In genomic region chr7:116171094-116171493, GRCh38 we compare ENCODE assay signal across 13 cellular contexts. TPM values are rescaled to one million over a fixed set of nuclear protein-coding genes. Genes with fewer than 3 reads are reported as not detected.
DNase-seq lines count a peak whose midpoint lies in the region; ATAC-seq and TF ChIP-seq lines count a peak whose summit lies in the region.
"Had no signal": no experiment of that assay in that cellular context is flagged by ENCODE, and none has a peak within 500 bp of the region (broad histone marks: within the 10 kb centered on the region; RNA-seq: fewer than 3 reads in every experiment).

No MANE protein-coding gene starts in this region.

- intact Hi-C loops in IMR-90 (cut with micrococcal nuclease): loop anchor here (5.0 kb wide), 1 partner anchor 501 kb away; the partner anchor contains the start of gene MET

- H3K4me1 ChIP-seq in IMR-90 (ENCODE audit: control insufficient read depth, insufficient read depth, low read length) (peaks cover 12% of the 10 kb centered on the region), osteoblast (ENCODE audit: insufficient read depth, low read length) (peaks cover 24% of the 10 kb centered on the region), SK-N-SH (ENCODE audit: control insufficient read depth in 1 of 2, insufficient read depth in 2 of 2, low read depth in 1 of 2, low read length in 1 of 2) (no peaks in the 10 kb centered on the region)
- H3K4me1 ChIP-seq: BLaER1 had no signal

- H3K9ac ChIP-seq in IMR-90 (ENCODE audit: low read depth, low read length) (no peak overlapping the region), SK-N-SH (no peak overlapping the region)
- H3K9ac ChIP-seq: BLaER1 had no signal

- H3K56ac ChIP-seq in IMR-90 (ENCODE audit: extremely low read depth, insufficient read depth, low read length): no peak overlapping the region

- H3K79me1 ChIP-seq in IMR-90 (ENCODE audit: low read depth in 1 of 2, low read length in 2 of 2): no peaks in the 10 kb centered on the region; a peak in 1 of 4 replicates

- BruUV-seq in IMR-90 (replicated peaks; lab: Mats Ljungman, UMichigan): no TSS peak

- ATAC-seq in IMR-90 (ENCODE audit: low read depth): no peak
- ATAC-seq: A549 had no signal

- H3K9me2 ChIP-seq in SK-N-SH: no peaks in the 10 kb centered on the region

- no peak for TF ChIP-seq POLR2A in IMR-90 (IDR thresholded peaks at IDR 0.05; ENCODE audit: low read depth, low read length)

- H3K4me3 ChIP-seq in IMR-90 (ENCODE audit: insufficient read depth, low read depth, low read length): no peak overlapping the region
- no peak overlapping the region for H3K4me3 ChIP-seq in osteoblast (ENCODE audit: insufficient read depth, low read length)
- no peak overlapping the region for H3K4me3 ChIP-seq in SK-N-SH (ENCODE audit: low read depth in 2 of 2, low read length in 1 of 2)
- H3K4me3 ChIP-seq: A549, BLaER1 had no signal

- H4K8ac ChIP-seq in IMR-90 (ENCODE audit: low read depth in 2 of 2, low read length in 2 of 2): peak overlapping the region in 1 of 2 experiments; percentile 61; a peak in 2 of 4 replicates

- H3K9me1 ChIP-seq in IMR-90 (ENCODE audit: insufficient read depth, low read length): peaks cover 6% of the 10 kb centered on the region; the same call in 1 of the 2 replicates

- peak overlapping the region; percentile 62 for H2BK120ac ChIP-seq in IMR-90 (ENCODE audit: low read depth, low read length)

- H3K4me2 ChIP-seq in IMR-90 (ENCODE audit: low read depth, low read length): no peak overlapping the region
- H3K4me2 ChIP-seq in osteoblast (ENCODE audit: insufficient read depth, low read length): no peak overlapping the region
- H3K4me2 ChIP-seq in SK-N-SH: no peak overlapping the region
- H3K4me2 ChIP-seq: A549, BLaER1 had no signal

- DNase-seq in COLO829 (ENCODE audit: low spot score): peak; percentile 69
- no peak for DNase-seq in IMR-90
- DNase-seq in amniotic epithelial cell (ENCODE audit: low read depth): peak; percentile 49
- DNase-seq in osteoblast (ENCODE audit: insufficient read length, low spot score, missing footprints): no peak
- DNase-seq in NCI-H187 (lab: John Stamatoyannopoulos, UW): no peak
- no peak for DNase-seq in NCI-H2029 treated with DMSO at 0.1 percent for 48 hours (lab: John Stamatoyannopoulos, UW)
- DNase-seq in SK-N-SH: no peak
- DNase-seq: CD8-positive, alpha-beta memory T cell; DMS53; HCEC 1CT; HFFc6 had no signal

- H2BK20ac ChIP-seq in IMR-90 (ENCODE audit: low read depth, low read length): peak overlapping the region; percentile 85

- in situ Hi-C loops in IMR-90 (cut with MboI; ENCODE audit: low sequenced_read_pairs): loop anchor here (10.0 kb wide), 3 partner anchors 354 to 644 kb away; partner anchors contain the start of gene CAV1

- H3K27me3 ChIP-seq in IMR-90 (ENCODE audit: control insufficient read depth, insufficient read depth, low read length): no peaks in the 10 kb centered on the region
- no peaks in the 10 kb centered on the region for H3K27me3 ChIP-seq in osteoblast (ENCODE audit: insufficient read depth, low read length)
- peaks cover 38% of the 10 kb centered on the region for H3K27me3 ChIP-seq in SK-N-SH (ENCODE audit: insufficient read depth)
- H3K27me3 ChIP-seq: BLaER1 had no signal

- H3K36me3 ChIP-seq in IMR-90 (ENCODE audit: control insufficient read depth, insufficient read depth, low read length): no peaks in the 10 kb centered on the region
- H3K36me3 ChIP-seq in osteoblast (ENCODE audit: insufficient read depth, low read length): no peaks in the 10 kb centered on the region
- no peaks in the 10 kb centered on the region for H3K36me3 ChIP-seq in SK-N-SH (replicated peaks in 1 of 2; ENCODE audit: control insufficient read depth in 1 of 2, insufficient read depth in 2 of 2, low read length in 1 of 2)
- H3K36me3 ChIP-seq: BLaER1 had no signal

- H3K27ac ChIP-seq in IMR-90 (ENCODE audit: insufficient read depth, low read length): no peak overlapping the region
- no peak overlapping the region for H3K27ac ChIP-seq in osteoblast (ENCODE audit: low read depth, low read length)
- no peak overlapping the region for H3K27ac ChIP-seq in SK-N-SH (ENCODE audit: low read depth in 2 of 2, low read length in 1 of 2)
- H3K27ac ChIP-seq: BLaER1 had no signal

- H3F3A ChIP-seq in SK-N-SH (replicated peaks; ENCODE audit: insufficient read depth): no peaks in the 10 kb centered on the region

- H4K91ac ChIP-seq in IMR-90 (ENCODE audit: insufficient read depth, low read depth, low read length): peak overlapping the region; percentile 61

- no peak overlapping the region for H2AK9ac ChIP-seq in IMR-90 (replicated peaks; ENCODE audit: low read depth, low read length, poor library complexity)

- peak overlapping the region; percentile 22; the same call in 1 of the 2 replicates for H2AK5ac ChIP-seq in IMR-90 (ENCODE audit: low read depth, low read length)

- H2AFZ ChIP-seq in IMR-90 (replicated peaks; ENCODE audit: low read length, poor library complexity) (no peak overlapping the region), osteoblast (ENCODE audit: low read length) (peak overlapping the region; percentile 17), SK-N-SH (ENCODE audit: low read depth) (no peak overlapping the region)

- no peak for TF ChIP-seq CTCF in IMR-90 (conservative IDR thresholded peaks at IDR 0.05; ENCODE audit: low read depth, low read length)
- no peak for TF ChIP-seq CTCF in osteoblast (IDR thresholded peaks at IDR 0.05; ENCODE audit: extremely low read depth, low read depth, low read length)
- TF ChIP-seq CTCF in SK-N-SH (IDR thresholded peaks at IDR 0.05): no peak

- H2BK5ac ChIP-seq in IMR-90 (ENCODE audit: low read depth, low read length, poor library complexity, severe bottlenecking): no peak overlapping the region

- H3K79me2 ChIP-seq in osteoblast (ENCODE audit: insufficient read depth, low read length) (no peaks in the 10 kb centered on the region), SK-N-SH (ENCODE audit: insufficient read depth) (no peaks in the 10 kb centered on the region)

- TF ChIP-seq RAD21 in IMR-90 (IDR thresholded peaks at IDR 0.05; ENCODE audit: low read length): no peak
- TF ChIP-seq RAD21 in SK-N-SH (IDR thresholded peaks at IDR 0.05; ENCODE audit: low read length): no peak

- peak overlapping the region; percentile 65 for H3K4ac ChIP-seq in IMR-90 (ENCODE audit: low read depth, low read length)

- CTCF ChIA-PET in IMR-90 (lab: Yijun Ruan, JAX): interaction anchor here (0.8 to 1.6 kb wide), 3 partner anchors 32 to 88 kb away, joined by 3 to 4 read pairs (median 4); no protein-coding TSS in a partner anchor
- CTCF ChIA-PET in SK-N-SH (lab: Yijun Ruan, JAX): interaction anchor here (0.6 to 5.8 kb wide), 15 partner anchors 8 to 427 kb away, joined by 3 to 95 read pairs (median 5); no protein-coding TSS in a partner anchor

- peak overlapping the region; percentile 8; the same call in 1 of the 2 replicates for H3K23ac ChIP-seq in IMR-90 (ENCODE audit: low read depth, low read length)

- WGBS in IMR-90 (ENCODE audit: extremely low coverage in 2 of 2, insufficient read length in 1 of 2), 2 experiments: no CpG with 5 or more reads among the region's 2 CpGs
- WGBS in SK-N-SH (ENCODE audit: low lambda C conversion rate): 7% methylated on average over 2 of the region's 2 CpGs

- no peaks in the 10 kb centered on the region for H4K20me1 ChIP-seq in IMR-90 (ENCODE audit: insufficient read depth, low read length)
- no peaks in the 10 kb centered on the region for H4K20me1 ChIP-seq in osteoblast (ENCODE audit: insufficient read depth, low read length)
- no peaks in the 10 kb centered on the region for H4K20me1 ChIP-seq in SK-N-SH (ENCODE audit: insufficient read depth)
- H4K20me1 ChIP-seq: BLaER1 had no signal

- dilution Hi-C loops in IMR-90 (cut with HindIII; ENCODE audit: low sequenced_read_pairs, unreplicated experiment): no loop called here

- peak overlapping the region; percentile 5; the same call in 1 of the 2 replicates for H3K14ac ChIP-seq in IMR-90 (replicated peaks; ENCODE audit: low read depth, low read length)

- TF ChIP-seq EP300 in SK-N-SH (IDR thresholded peaks at IDR 0.05; ENCODE audit: borderline replicate concordance in 1 of 2, low read depth in 1 of 2, low read length in 1 of 2): no peak

- POLR2A ChIA-PET in IMR-90 (lab: Charles Lee; ENCODE audit: unreplicated experiment) (no interaction called here), SK-N-SH (lab: Yijun Ruan, JAX) (no interaction called here)

- H2BK15ac ChIP-seq in IMR-90 (ENCODE audit: low read depth, low read length): peak overlapping the region; percentile 87; the same call in 2 of the 3 replicates

- H4K5ac ChIP-seq in IMR-90 (ENCODE audit: low read depth, low read length): peak overlapping the region; percentile 48; the same call in 1 of the 2 replicates

- H3K18ac ChIP-seq in IMR-90 (ENCODE audit: low read depth, low read length): peak overlapping the region; percentile 83

- H3K9me3 ChIP-seq in IMR-90 (ENCODE audit: control insufficient read depth, insufficient read depth, low read length): no peaks in the 10 kb centered on the region
- H3K9me3 ChIP-seq in osteoblast (ENCODE audit: low read depth, low read length): no peaks in the 10 kb centered on the region
- H3K9me3 ChIP-seq in SK-N-SH: no peaks in the 10 kb centered on the region
- H3K9me3 ChIP-seq: A549 had no signal

TF ChIP-seq in SK-N-SH, 30 proteins besides CTCF, POLR2A, EP300 and RAD21:
- no peak for TF ChIP-seq NRF1 (IDR thresholded peaks at IDR 0.05; ENCODE audit: low read depth, low read length)
- TF ChIP-seq SMC3 (IDR thresholded peaks at IDR 0.05; ENCODE audit: low read depth, low read length): no peak
- no peak for TF ChIP-seq USF2 (IDR thresholded peaks at IDR 0.05; ENCODE audit: borderline replicate concordance, low read depth, low read length)
- no peak for TF ChIP-seq FOSL2 (IDR thresholded peaks at IDR 0.05; ENCODE audit: borderline replicate concordance, low read depth)
TF ChIP-seq in SK-N-SH: peak in this region for 0.

RNA-seq across cellular contexts. Expression of gene TES, which starts 39.2 kb away (rescaled TPM):
- 83.3 and 91.9 TPM in 2 replicates for total RNA-seq in IMR-90 (2012; rRNA removed)
- 49.7 and 54.0 TPM in 2 replicates for polyA plus RNA-seq in IMR-90 (2012; rRNA removed)
- polyA plus RNA-seq in IMR-90 (2012; cell fraction: cytosol; rRNA removed): 20.3 and 32.9 TPM in 2 replicates
- polyA plus RNA-seq in IMR-90 (2012; cell fraction: nucleus; rRNA removed; ENCODE audit: low replicate concordance): 17.8 and 73.1 TPM in 2 replicates
- 99.2 and 124 TPM in 2 replicates for total RNA-seq in osteoblast
- 9.5 and 15.6 TPM in 2 replicates for polyA plus RNA-seq in SK-N-SH (2012; rRNA removed)
- 12.5 and 13.4 TPM in 2 replicates for polyA plus RNA-seq in SK-N-SH (2012; cell fraction: cytosol; rRNA removed)
- 16.9 and 22.4 TPM in 2 replicates for polyA plus RNA-seq in SK-N-SH (2012; cell fraction: nucleus; rRNA removed)

Comparison
In these comparisons a context has a peak if more than half of its experiments do, and no peak if none do; other contexts are left out.
1. DNase-seq: peak in COLO829 (single experiment) and amniotic epithelial cell (single experiment); none in IMR-90 (single experiment), osteoblast (single experiment), NCI-H187 (0 of 2), NCI-H2029 treated with DMSO at 0.1 percent for 48 hours (single experiment) and SK-N-SH (single experiment).